ENCODE assay signal across 17 cellular contexts in the genomic region with DNA sequence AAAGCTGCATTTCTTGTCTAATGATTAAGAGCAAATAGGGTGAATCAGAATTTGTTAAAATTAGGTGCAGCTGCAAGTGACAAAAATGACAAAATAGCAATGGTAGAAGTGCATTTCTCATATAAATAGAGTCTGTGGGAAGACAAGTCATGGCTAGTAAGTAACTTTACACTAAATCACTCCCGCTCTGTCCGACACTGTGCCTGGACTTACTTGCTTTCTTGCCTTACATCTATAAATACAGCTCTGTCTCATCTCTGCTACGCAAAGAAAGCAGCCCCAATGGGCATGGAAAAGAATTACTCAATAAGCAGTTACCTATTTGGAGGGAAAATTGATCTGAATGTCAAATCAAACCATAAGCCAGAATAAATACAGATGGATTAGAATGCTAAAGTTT.
DNase-seq lines count a peak whose midpoint lies in the region; ATAC-seq and TF ChIP-seq lines count a peak whose summit lies in the region.
"Had no signal": no experiment of that assay in that cellular context is flagged by ENCODE, and none has a peak within 500 bp of the region (broad histone marks: within the 10 kb centered on the region; RNA-seq: fewer than 3 reads in every experiment).

No MANE protein-coding gene starts in this region.

- TF ChIP-seq POLR2A in IMR-90 (IDR thresholded peaks at IDR 0.05; ENCODE audit: low read depth, low read length): no peak

- BruUV-seq in IMR-90 (replicated peaks; lab: Mats Ljungman, UMichigan): no TSS peak

- peaks cover 32% of the 10 kb centered on the region for H3K4me1 Mint-ChIP-seq in nephron progenitor cell
- H3K4me1 Mint-ChIP-seq: IgD-negative memory B cell had no signal

- DNase-seq in IMR-90 (no peak), epithelial cell of esophagus (ENCODE audit: low read depth) (peak; percentile 79), nephron progenitor cell (no peak), DMS153 (lab: John Stamatoyannopoulos, UW) (no peak), GF-D8 (lab: John Stamatoyannopoulos, UW) (no peak), GM10248 (ENCODE audit: extremely low spot score) (no peak)
- DNase-seq: AML-193; Caco-2; CD8-positive, alpha-beta memory T cell; DMS53; HCEC 1CT; KG1 had no signal

- H3K9me1 ChIP-seq in IMR-90 (ENCODE audit: insufficient read depth, low read length): peaks cover 2% of the 10 kb centered on the region

- dilution Hi-C loops in IMR-90 (cut with HindIII; ENCODE audit: low sequenced_read_pairs, unreplicated experiment): no loop called here

- in situ Hi-C loops in IMR-90 (cut with MboI; ENCODE audit: low sequenced_read_pairs): no loop called here

- no CpG with 5 or more reads among the region's 3 CpGs for whole genome bisulfite sequencing in IMR-90 (ENCODE audit: extremely low coverage in 2 of 2, insufficient read length in 1 of 2), 2 experiments

- H4K8ac ChIP-seq in IMR-90 (ENCODE audit: low read depth in 2 of 2, low read length in 2 of 2): peak overlapping the region in 1 of 2 experiments; percentile 30; a peak in 1 of 4 replicates

- CTCF ChIA-PET in IMR-90 (lab: Yijun Ruan, JAX) (interaction anchor here (0.6 to 1.5 kb wide), 4 partner anchors 27 to 268 kb away, joined by 3 to 5 read pairs (median 3); no protein-coding TSS in a partner anchor), GM10248 (lab: Yijun Ruan, JAX) (no interaction called here)

- H3K36me3 Mint-ChIP-seq in nephron progenitor cell (ENCODE audit: low read depth): peaks cover 4% of the 10 kb centered on the region
- H3K36me3 Mint-ChIP-seq: CD8-positive, alpha-beta memory T cell; IgD-negative memory B cell had no signal

- no peaks in the 10 kb centered on the region for H3K9me3 ChIP-seq in IMR-90 (ENCODE audit: control insufficient read depth, insufficient read depth, low read length)
- H3K9me3 ChIP-seq: BLaER1, Caco-2 had no signal

- no peak overlapping the region; the same call in 1 of the 2 replicates for H3K14ac ChIP-seq in IMR-90 (replicated peaks; ENCODE audit: low read depth, low read length)

- TF ChIP-seq RAD21 in IMR-90 (IDR thresholded peaks at IDR 0.05; ENCODE audit: low read length): no peak

- H3K23ac ChIP-seq in IMR-90 (ENCODE audit: low read depth, low read length): no peak overlapping the region

- no peak overlapping the region for H3K9ac ChIP-seq in IMR-90 (ENCODE audit: low read depth, low read length)
- H3K9ac ChIP-seq: BLaER1 had no signal

- H3K27ac Mint-ChIP-seq in nephron progenitor cell: peak overlapping the region; percentile 80
- H3K27ac Mint-ChIP-seq: CD8-positive, alpha-beta memory T cell; IgD-negative memory B cell had no signal

- H2AK9ac ChIP-seq in IMR-90 (replicated peaks; ENCODE audit: low read depth, low read length, poor library complexity): no peak overlapping the region

- no peak for TF ChIP-seq CTCF in IMR-90 (conservative IDR thresholded peaks at IDR 0.05; ENCODE audit: low read depth, low read length)
- no peak for TF ChIP-seq CTCF in epithelial cell of esophagus (IDR thresholded peaks at IDR 0.05; ENCODE audit: insufficient read depth, low read depth, low read length, missing control alignments)
- TF ChIP-seq CTCF in nephron progenitor cell (IDR thresholded peaks at IDR 0.05): no peak
- no peak for TF ChIP-seq CTCF in GM10248 (IDR thresholded peaks at IDR 0.05; ENCODE audit: control extremely low read depth, extremely low read depth, low read depth, missing control alignments)

- H2AK5ac ChIP-seq in IMR-90 (ENCODE audit: low read depth, low read length): peak overlapping the region; percentile 23; the same call in 1 of the 2 replicates

- H4K91ac ChIP-seq in IMR-90 (ENCODE audit: insufficient read depth, low read depth, low read length): peak overlapping the region; percentile 30; the same call in 1 of the 2 replicates

- ATAC-seq in IMR-90 (ENCODE audit: low read depth): no peak
- ATAC-seq in GM21360 (IDR thresholded peaks at IDR 0.05; ENCODE audit: unreplicated experiment): no peak
- ATAC-seq: GM12878 had no signal

- H3K4me3 ChIP-seq in IMR-90 (ENCODE audit: insufficient read depth, low read depth, low read length) (no peak overlapping the region), epithelial cell of esophagus (ENCODE audit: low read length) (no peak overlapping the region)
- H3K4me3 ChIP-seq: BLaER1, GM12878 had no signal

- no peak overlapping the region for H3K56ac ChIP-seq in IMR-90 (ENCODE audit: extremely low read depth, insufficient read depth, low read length)

- H4K20me1 ChIP-seq in IMR-90 (ENCODE audit: insufficient read depth, low read length): no peaks in the 10 kb centered on the region
- H4K20me1 ChIP-seq: BLaER1 had no signal

- H3K4me2 ChIP-seq in IMR-90 (ENCODE audit: low read depth, low read length): no peak overlapping the region
- H3K4me2 ChIP-seq: BLaER1 had no signal

- H3K4me3 Mint-ChIP-seq in nephron progenitor cell: no peak overlapping the region
- H3K4me3 Mint-ChIP-seq: CD8-positive, alpha-beta memory T cell; IgD-negative memory B cell had no signal

- peaks cover 6% of the 10 kb centered on the region for H3K4me1 ChIP-seq in IMR-90 (ENCODE audit: control insufficient read depth, insufficient read depth, low read length)

- no peaks in the 10 kb centered on the region for H3K27me3 ChIP-seq in IMR-90 (ENCODE audit: control insufficient read depth, insufficient read depth, low read length)
- H3K27me3 ChIP-seq: BLaER1 had no signal

- POLR2A ChIA-PET in IMR-90 (lab: Charles Lee; ENCODE audit: unreplicated experiment): interaction anchor here (0.6 kb wide), 1 partner anchor 276 kb away, joined by 3 read pairs; no protein-coding TSS in a partner anchor
- POLR2A ChIA-PET in GM10248 (lab: Yijun Ruan, JAX): no interaction called here

- H3K4ac ChIP-seq in IMR-90 (ENCODE audit: low read depth, low read length): no peak overlapping the region

- H2BK20ac ChIP-seq in IMR-90 (ENCODE audit: low read depth, low read length): 0 out of 2 replicates have a peak overlapping the region, but pooled peaks have one; percentile 4

- H2BK5ac ChIP-seq in IMR-90 (ENCODE audit: low read depth, low read length, poor library complexity, severe bottlenecking): no peak overlapping the region

- intact Hi-C loops in IMR-90 (cut with micrococcal nuclease): loop anchor here (5.0 to 10.0 kb wide), 2 partner anchors 36 to 118 kb away; no protein-coding TSS in a partner anchor

- peaks cover 0 to 9% of the 10 kb centered on the region in 2 experiments; a peak in 1 of 4 replicates for H3K79me1 ChIP-seq in IMR-90 (ENCODE audit: low read depth in 1 of 2, low read length in 2 of 2)

- peak overlapping the region; percentile 77 for H2BK15ac ChIP-seq in IMR-90 (ENCODE audit: low read depth, low read length)

- peak overlapping the region; percentile 51; the same call in 1 of the 2 replicates for H3K27ac ChIP-seq in IMR-90 (ENCODE audit: insufficient read depth, low read length)
- H3K27ac ChIP-seq: BLaER1, HL-60 had no signal

- H3K36me3 ChIP-seq in IMR-90 (ENCODE audit: control insufficient read depth, insufficient read depth, low read length): no peaks in the 10 kb centered on the region
- H3K36me3 ChIP-seq: BLaER1 had no signal

- H4K5ac ChIP-seq in IMR-90 (ENCODE audit: low read depth, low read length): peak overlapping the region; percentile 41; the same call in 1 of the 2 replicates

- H2BK120ac ChIP-seq in IMR-90 (ENCODE audit: low read depth, low read length): peak overlapping the region; percentile 31; the same call in 1 of the 2 replicates

- H2AFZ ChIP-seq in IMR-90 (replicated peaks; ENCODE audit: low read length, poor library complexity): no peak overlapping the region

- no peaks in the 10 kb centered on the region for H3K9me3 Mint-ChIP-seq in nephron progenitor cell
- H3K9me3 Mint-ChIP-seq: CD8-positive, alpha-beta memory T cell; IgD-negative memory B cell had no signal

- peaks cover 4% of the 10 kb centered on the region for H3K27me3 Mint-ChIP-seq in nephron progenitor cell (ENCODE audit: low read depth, poor library complexity)
- H3K27me3 Mint-ChIP-seq: IgD-negative memory B cell had no signal

- peak overlapping the region; percentile 38; the same call in 1 of the 2 replicates for H3K18ac ChIP-seq in IMR-90 (ENCODE audit: low read depth, low read length)

TF ChIP-seq in IMR-90, 13 proteins besides CTCF, POLR2A, EP300 and RAD21:
- TF ChIP-seq SMC3 (IDR thresholded peaks at IDR 0.05; ENCODE audit: low read depth, low read length) (no peak), USF2 (IDR thresholded peaks at IDR 0.05; ENCODE audit: low read depth, low read length) (no peak)
